Comparison of ENCODE assay signal across 16 cellular contexts in the genomic region with DNA sequence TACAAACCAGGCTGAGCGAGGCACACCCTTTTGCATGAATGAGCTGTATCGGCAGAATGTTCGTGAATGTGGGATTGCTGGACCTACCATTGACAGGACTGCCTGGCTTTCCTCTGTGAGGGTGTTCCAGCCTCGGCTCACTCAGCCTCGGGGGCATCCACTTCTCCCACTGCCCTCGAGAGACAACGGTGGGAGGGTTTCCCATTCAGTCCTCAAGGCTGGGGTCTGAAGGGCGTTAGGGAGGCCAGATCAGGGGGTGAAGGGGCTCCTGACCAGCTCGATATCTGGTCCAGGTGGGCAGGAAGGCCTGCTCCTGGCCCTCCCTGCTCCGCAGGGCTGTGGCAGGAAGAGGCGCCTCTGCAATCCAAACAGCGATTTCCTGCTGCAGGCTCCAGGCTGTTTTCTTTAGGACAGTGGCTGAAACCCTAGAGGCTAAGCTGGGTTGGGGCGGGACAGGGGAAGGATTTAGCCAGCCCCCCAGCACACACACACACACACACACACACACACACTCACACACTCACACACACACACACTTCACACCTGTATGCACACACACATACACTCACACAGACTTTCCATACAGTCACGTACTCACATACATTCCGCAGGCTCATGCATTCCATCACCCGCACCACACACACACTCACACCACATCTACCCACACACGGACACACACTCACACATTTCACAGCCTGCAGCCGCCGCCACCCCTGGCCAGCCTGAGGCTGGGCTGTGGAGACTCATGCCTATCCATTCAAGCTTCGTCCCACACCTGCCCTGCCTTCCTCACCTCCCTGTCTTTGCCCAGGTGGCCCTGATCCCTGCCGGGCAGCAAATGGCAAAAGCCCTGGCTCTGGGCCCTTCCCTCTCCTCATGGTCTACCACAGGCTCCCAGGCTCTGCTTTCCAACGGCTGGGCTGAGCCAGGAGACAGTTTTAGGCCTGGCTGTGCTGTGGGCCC. TPM values are rescaled to one million over a fixed set of nuclear protein-coding genes. Genes with fewer than 3 reads are reported as not detected.
DNase-seq lines count a peak whose midpoint lies in the region; ATAC-seq, FAIRE-seq and TF ChIP-seq lines count a peak whose summit lies in the region.
"Had no signal": no experiment of that assay in that cellular context is flagged by ENCODE, and none has a peak within 500 bp of the region (broad histone marks: within the 10 kb centered on the region; RNA-seq: fewer than 3 reads in every experiment).

No MANE protein-coding gene starts in this region.

- H3K79me2 ChIP-seq in astrocyte (ENCODE audit: insufficient read depth, low read length) = no peaks in the 10 kb centered on the region

- peaks cover 14% of the 10 kb centered on the region for H3K27me3 Mint-ChIP-seq in activated naive CD8-positive, alpha-beta T cell treated with anti-CD3 and anti-CD28 coated beads, Interleukin-2, amount 50 U/mL, for 24 hours
- peaks cover 11% of the 10 kb centered on the region for H3K27me3 Mint-ChIP-seq in activated naive CD8-positive, alpha-beta T cell treated with anti-CD3 and anti-CD28 coated beads for 36 hours
- H3K27me3 Mint-ChIP-seq in astrocyte (ENCODE audit: low read depth, unreplicated experiment) = peaks cover 13% of the 10 kb centered on the region

- intact Hi-C loops in spleen (cut with DNase I; ENCODE audit: low total_unique reads) = no loop called here

- no peak overlapping the region for H3K27ac Mint-ChIP-seq in activated naive CD8-positive, alpha-beta T cell treated with anti-CD3 and anti-CD28 coated beads, Interleukin-2, amount 50 U/mL, for 24 hours
- H3K27ac Mint-ChIP-seq in activated naive CD8-positive, alpha-beta T cell treated with anti-CD3 and anti-CD28 coated beads for 36 hours = no peak overlapping the region
- peak overlapping the region; percentile 37 for H3K27ac Mint-ChIP-seq in astrocyte (ENCODE audit: unreplicated experiment)
- H3K27ac Mint-ChIP-seq: IgD-negative memory B cell; stimulated activated memory B cell treated with anti-CD40 and anti-IgM and Interleukin-4, amounts not matched to agents 10 μg/mL and 1 μg/mL and 100 μg/mL, for 72 hours had no signal

- no peak for TF ChIP-seq POLR2A in spleen (IDR thresholded peaks at IDR 0.05)

- DNase-seq in activated naive CD8-positive, alpha-beta T cell treated with anti-CD3 and anti-CD28 coated beads, Interleukin-2, amount 50 U/mL, for 24 hours = no peak
- no peak for DNase-seq in activated naive CD8-positive, alpha-beta T cell treated with anti-CD3 and anti-CD28 coated beads for 36 hours
- DNase-seq in astrocyte (ENCODE audit: low read depth) = peak; percentile 57
- DNase-seq in islet precursor cell = peak; percentile 73
- DNase-seq in spleen = peak; percentile 46
- no peak for DNase-seq in epidermal melanocyte (ENCODE audit: insufficient read length, low spot score)
- DNase-seq: activated CD4-positive, alpha-beta T cell treated with anti-CD3 and anti-CD28 coated beads for 4 hours; activated gamma-delta T cell; effector CD4-positive, alpha-beta T cell; hippocampal formation; NCI-H2171 treated with DMSO at 0.1 percent for 48 hours had no signal

- H3K27me3 ChIP-seq in astrocyte (ENCODE audit: insufficient read depth, low read length) = peaks cover 7% of the 10 kb centered on the region
- H3K27me3 ChIP-seq in spleen (replicated peaks in 1 of 7) = peaks cover 0 to 61% (median 4%) of the 10 kb centered on the region in 7 donors
- H3K27me3 ChIP-seq: SJSA1 had no signal

- no peak overlapping the region for H3K4me3 Mint-ChIP-seq in activated naive CD8-positive, alpha-beta T cell treated with anti-CD3 and anti-CD28 coated beads, Interleukin-2, amount 50 U/mL, for 24 hours
- no peak overlapping the region for H3K4me3 Mint-ChIP-seq in activated naive CD8-positive, alpha-beta T cell treated with anti-CD3 and anti-CD28 coated beads for 36 hours
- H3K4me3 Mint-ChIP-seq in astrocyte (ENCODE audit: unreplicated experiment) = no peak overlapping the region
- H3K4me3 Mint-ChIP-seq: IgD-negative memory B cell; stimulated activated memory B cell treated with anti-CD40 and anti-IgM and Interleukin-4, amounts not matched to agents 10 μg/mL and 1 μg/mL and 100 μg/mL, for 72 hours had no signal

- WGBS in spleen, 5 donors = 38 to 58% (median 43%) methylated on average over 15 to 22 of the region's 22 CpGs

- peak; percentile 23 for ATAC-seq in activated naive CD8-positive, alpha-beta T cell treated with anti-CD3 and anti-CD28 coated beads, Interleukin-2, amount 50 U/mL, for 24 hours
- ATAC-seq in HG03097 (IDR thresholded peaks at IDR 0.05; ENCODE audit: low FRiP score, unreplicated experiment) = no peak
- ATAC-seq in HG03565 (IDR thresholded peaks at IDR 0.05; ENCODE audit: unreplicated experiment) = no peak
- ATAC-seq: stimulated activated memory B cell treated with anti-CD40 and anti-IgM and Interleukin-4, amounts not matched to agents 10 μg/mL and 1 μg/mL and 100 μg/mL, for 72 hours had no signal

- H2AFZ ChIP-seq in astrocyte (ENCODE audit: low read depth, low read length) = peak overlapping the region; percentile 26

- H3K9ac ChIP-seq in astrocyte (ENCODE audit: low read length) = no peak overlapping the region

- H3K4me3 ChIP-seq in astrocyte (ENCODE audit: insufficient read depth, low read depth, low read length) = no peak overlapping the region
- H3K4me3 ChIP-seq in spleen = no peak overlapping the region
- H3K4me3 ChIP-seq: SJSA1 had no signal

- FAIRE-seq in astrocyte (lab: Jason Lieb, UNC) = no peak

- no peaks in the 10 kb centered on the region for H3K4me1 Mint-ChIP-seq in activated naive CD8-positive, alpha-beta T cell treated with anti-CD3 and anti-CD28 coated beads, Interleukin-2, amount 50 U/mL, for 24 hours
- H3K4me1 Mint-ChIP-seq in activated naive CD8-positive, alpha-beta T cell treated with anti-CD3 and anti-CD28 coated beads for 36 hours = no peaks in the 10 kb centered on the region
- peaks cover 20% of the 10 kb centered on the region for H3K4me1 Mint-ChIP-seq in astrocyte (ENCODE audit: low read depth, unreplicated experiment)
- H3K4me1 Mint-ChIP-seq: stimulated activated memory B cell treated with anti-CD40 and anti-IgM and Interleukin-4, amounts not matched to agents 10 μg/mL and 1 μg/mL and 100 μg/mL, for 72 hours had no signal

- H3K36me3 ChIP-seq in astrocyte (ENCODE audit: insufficient read depth, low read length) (peaks cover 9% of the 10 kb centered on the region), spleen (no peaks in the 10 kb centered on the region)
- H3K36me3 ChIP-seq: SJSA1 had no signal

- H3K27ac ChIP-seq in astrocyte (ENCODE audit: low read depth, low read length) (no peak overlapping the region), spleen (no peak overlapping the region)
- H3K27ac ChIP-seq: SJSA1 had no signal

- peak overlapping the region; percentile 59 for H3K4me2 ChIP-seq in astrocyte (ENCODE audit: low read length)

- H3K9me3 ChIP-seq in astrocyte (ENCODE audit: insufficient read depth, low read depth, low read length) (no peaks in the 10 kb centered on the region), spleen (no peaks in the 10 kb centered on the region)
- H3K9me3 ChIP-seq: SJSA1 had no signal

- no peaks in the 10 kb centered on the region for H3K36me3 Mint-ChIP-seq in activated naive CD8-positive, alpha-beta T cell treated with anti-CD3 and anti-CD28 coated beads, Interleukin-2, amount 50 U/mL, for 24 hours (ENCODE audit: low read depth)
- H3K36me3 Mint-ChIP-seq in activated naive CD8-positive, alpha-beta T cell treated with anti-CD3 and anti-CD28 coated beads for 36 hours = no peaks in the 10 kb centered on the region
- H3K36me3 Mint-ChIP-seq in astrocyte (ENCODE audit: low read depth, unreplicated experiment) = peaks cover 8% of the 10 kb centered on the region
- H3K36me3 Mint-ChIP-seq: stimulated activated memory B cell treated with anti-CD40 and anti-IgM and Interleukin-4, amounts not matched to agents 10 μg/mL and 1 μg/mL and 100 μg/mL, for 72 hours had no signal

- TF ChIP-seq CTCF in astrocyte (IDR thresholded peaks at IDR 0.05; ENCODE audit: insufficient read depth, low read depth, low read length) (no peak), spleen (IDR thresholded peaks at IDR 0.05 in 8 of 11, conservative IDR thresholded peaks at IDR 0.05 in 3 of 11) (no peak)

- H3K9me3 Mint-ChIP-seq in activated naive CD8-positive, alpha-beta T cell treated with anti-CD3 and anti-CD28 coated beads, Interleukin-2, amount 50 U/mL, for 24 hours = no peaks in the 10 kb centered on the region
- H3K9me3 Mint-ChIP-seq in activated naive CD8-positive, alpha-beta T cell treated with anti-CD3 and anti-CD28 coated beads for 36 hours = no peaks in the 10 kb centered on the region
- no peaks in the 10 kb centered on the region for H3K9me3 Mint-ChIP-seq in astrocyte (ENCODE audit: unreplicated experiment)
- H3K9me3 Mint-ChIP-seq: IgD-negative memory B cell; stimulated activated memory B cell treated with anti-CD40 and anti-IgM and Interleukin-4, amounts not matched to agents 10 μg/mL and 1 μg/mL and 100 μg/mL, for 72 hours had no signal

- H3K4me1 ChIP-seq in astrocyte (ENCODE audit: insufficient read depth, low read length) = peaks cover 12% of the 10 kb centered on the region
- H3K4me1 ChIP-seq in spleen = no peaks in the 10 kb centered on the region
- H3K4me1 ChIP-seq: SJSA1 had no signal

- H4K20me1 ChIP-seq in astrocyte (ENCODE audit: insufficient read depth, low read length) = peaks cover 13% of the 10 kb centered on the region

RNA-seq across cellular contexts. Expression of a gene that starts 17.7 kb away (rescaled TPM):
- total RNA-seq in activated naive CD8-positive, alpha-beta T cell treated with anti-CD3 and anti-CD28 coated beads for 36 hours = not detected
- total RNA-seq in astrocyte = 144 and 167 TPM in 2 replicates
- total RNA-seq in spleen = under 1 TPM in 2 of 7 donors, not detected in 5; 0.47 to 0.82 TPM
- polyA plus RNA-seq in spleen = under 1 TPM; 0.28 to 0.68 (median 0.35) TPM
- total RNA-seq: SJSA1 had no signal
- polyA plus RNA-seq: IgD-negative memory B cell had no signal

Comparison
In these comparisons a context has a peak if more than half of its experiments do, and no peak if none do; other contexts are left out.
1. DNase-seq: peak in astrocyte (single experiment), islet precursor cell (single experiment) and spleen (single experiment); none in activated naive CD8-positive, alpha-beta T cell treated with anti-CD3 and anti-CD28 coated beads, Interleukin-2, amount 50 U/mL, for 24 hours (single experiment), activated naive CD8-positive, alpha-beta T cell treated with anti-CD3 and anti-CD28 coated beads for 36 hours (single experiment) and epidermal melanocyte (single experiment).
2. RNA of a gene that starts 17.7 kb away (total RNA-seq): 144 to 167 TPM in astrocyte; not detected in activated naive CD8-positive, alpha-beta T cell treated with anti-CD3 and anti-CD28 coated beads for 36 hours and 0.47 to 0.82 TPM in spleen; every median in the first group is over 10 times any median in the second.